In the genomic region with DNA sequence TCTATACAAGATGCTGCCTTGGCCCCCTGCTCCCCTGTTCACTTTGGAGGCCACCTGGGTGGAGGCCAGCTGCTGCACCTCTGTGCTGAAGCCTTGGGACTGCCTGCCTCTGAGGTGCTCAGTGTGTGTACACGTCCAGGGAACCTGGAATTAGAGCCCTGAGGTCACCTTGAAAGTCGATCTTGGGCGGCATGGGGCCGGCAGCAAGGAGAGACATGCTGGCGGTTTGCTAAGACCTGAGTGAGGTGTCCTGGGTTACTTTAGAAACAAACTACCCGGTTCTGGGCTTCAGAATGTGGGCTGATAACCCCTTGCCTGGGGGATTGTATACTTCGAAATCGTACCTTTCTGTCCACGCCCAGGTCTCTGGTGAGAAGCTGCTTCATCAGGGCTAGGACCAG, we compare ENCODE assay signal across 8 cellular contexts. TPM values are rescaled to one million over a fixed set of nuclear protein-coding genes. Genes with fewer than 3 reads are reported as not detected.
DNase-seq lines count a peak whose midpoint lies in the region; ATAC-seq, FAIRE-seq and TF ChIP-seq lines count a peak whose summit lies in the region.

No MANE protein-coding gene starts in this region.

- CTCF ChIA-PET in WTC11 (lab: Charles Lee), result interaction anchor here (0.5 to 5.2 kb wide), 23 partner anchors 14 to 260 kb away, joined by 3 to 84 read pairs (median 5); a partner anchor contains a TSS

- H3K4me1 ChIP-seq in DND-41 (ENCODE audit: insufficient read depth, low read length), result peaks cover 27% of the 10 kb centered on the region
- H3K4me1 ChIP-seq in psoas muscle, result peaks cover 37% of the 10 kb centered on the region
- peaks cover 15% of the 10 kb centered on the region for H3K4me1 ChIP-seq in foreskin keratinocyte

- peaks cover 25% of the 10 kb centered on the region for H3K36me3 Mint-ChIP-seq in WTC11

- H3K4me2 ChIP-seq in DND-41 (ENCODE audit: insufficient read depth, low read length), result no peak overlapping the region

- no peaks in the 10 kb centered on the region for H3K27me3 Mint-ChIP-seq in WTC11 (ENCODE audit: low read depth)

- H2AFZ ChIP-seq in DND-41 (ENCODE audit: low read depth, low read length), result no peak overlapping the region

- H3K27me3 ChIP-seq in DND-41 (ENCODE audit: insufficient read depth, low read length, poor library complexity), result no peaks in the 10 kb centered on the region
- H3K27me3 ChIP-seq in psoas muscle (ENCODE audit: insufficient read depth in 3 of 3, low read length in 2 of 3), result no peaks in the 10 kb centered on the region
- H3K27me3 ChIP-seq in foreskin keratinocyte, result no peaks in the 10 kb centered on the region

- H3K9me3 Mint-ChIP-seq in WTC11, result no peaks in the 10 kb centered on the region

- TF ChIP-seq POLR2A in GM12892 (IDR thresholded peaks at IDR 0.05; ENCODE audit: low read depth, low read length), result no peak

- no peak overlapping the region for H3K9ac ChIP-seq in DND-41 (ENCODE audit: low read depth, low read length)

- H3K79me2 ChIP-seq in DND-41 (ENCODE audit: insufficient read depth, low read length), result peaks cover 89% of the 10 kb centered on the region

- H3K36me3 ChIP-seq in DND-41 (ENCODE audit: insufficient read depth, low read length) (peaks cover 75% of the 10 kb centered on the region), psoas muscle (ENCODE audit: insufficient read depth in 1 of 2, low read depth in 1 of 2) (peaks cover 0 to 24% of the 10 kb centered on the region in 2 donors)

- ATAC-seq in DND-41 (ENCODE audit: insufficient read depth, low read depth) (no peak), WTC11 (no peak), psoas muscle (peak; percentile 34 to 50 (median 42)), foreskin keratinocyte (no peak)

- H3K4me3 Mint-ChIP-seq in WTC11, result no peak overlapping the region

- H3K4me3 ChIP-seq in DND-41 (ENCODE audit: low read depth in 1 of 2, low read length in 2 of 2) (no peak overlapping the region), psoas muscle (peak overlapping the region; percentile 5)

- intact Hi-C loops in psoas muscle (cut with DNase I), result loop anchor here (1.0 to 5.0 kb wide), 3 partner anchors 108 to 123 kb away; no protein-coding TSS in a partner anchor

- no peak for DNase-seq in DND-41
- no peak for DNase-seq in WTC11 (ENCODE audit: low spot score)
- DNase-seq in glomerular visceral epithelial cell (ENCODE audit: extremely low spot score), result peak; percentile 15
- peak in 1 of 2 donors; percentile 61 for DNase-seq in psoas muscle
- no peak for DNase-seq in foreskin keratinocyte
- DNase-seq in GM12892 (ENCODE audit: insufficient read length), result no peak
- no peak for DNase-seq in UCSD-AML1 (lab: John Stamatoyannopoulos, UW; ENCODE audit: unreplicated experiment)
- DNase-seq in NCI-H2227 treated with DMSO at 0.1 percent for 48 hours (lab: John Stamatoyannopoulos, UW), result no peak

- TF ChIP-seq CTCF in DND-41 (IDR thresholded peaks at IDR 0.05; ENCODE audit: borderline replicate concordance, extremely low read depth, low read length, poor library complexity, severe bottlenecking) (no peak), WTC11 (IDR thresholded peaks at IDR 0.05) (no peak), psoas muscle (IDR thresholded peaks at IDR 0.05) (no peak), foreskin keratinocyte (conservative IDR thresholded peaks at IDR 0.05) (no peak)

- 38 to 51% (median 50%) methylated on average over 9 of the region's 9 CpGs for WGBS in psoas muscle, 3 donors

- POLR2A ChIA-PET in WTC11 (lab: Charles Lee), result interaction anchor here (0.9 to 2.2 kb wide), 2 partner anchors 85 to 104 kb away, joined by 4 to 8 read pairs; a partner anchor contains a TSS

- H3K9me3 ChIP-seq in DND-41 (ENCODE audit: insufficient read depth, low read length, severe bottlenecking) (no peaks in the 10 kb centered on the region), psoas muscle (no peaks in the 10 kb centered on the region)

- H3K27ac ChIP-seq in DND-41 (ENCODE audit: low read length) (peak overlapping the region; percentile 42; the same call in 1 of the 2 replicates), psoas muscle (peak overlapping the region; percentile 67), foreskin keratinocyte (no peak overlapping the region)

- peaks cover 88% of the 10 kb centered on the region for H4K20me1 ChIP-seq in DND-41 (ENCODE audit: insufficient read depth, low read length)

- H3K4me1 Mint-ChIP-seq in WTC11, result peaks cover 50% of the 10 kb centered on the region

- peak overlapping the region; percentile 99 for H3K27ac Mint-ChIP-seq in WTC11

- no peak for FAIRE-seq in GM12892 (lab: Jason Lieb, UNC)

TF ChIP-seq in WTC11, 78 proteins besides CTCF, POLR2A, EP300 and RAD21 (continues in another document):
- TF ChIP-seq, protein P1, sequence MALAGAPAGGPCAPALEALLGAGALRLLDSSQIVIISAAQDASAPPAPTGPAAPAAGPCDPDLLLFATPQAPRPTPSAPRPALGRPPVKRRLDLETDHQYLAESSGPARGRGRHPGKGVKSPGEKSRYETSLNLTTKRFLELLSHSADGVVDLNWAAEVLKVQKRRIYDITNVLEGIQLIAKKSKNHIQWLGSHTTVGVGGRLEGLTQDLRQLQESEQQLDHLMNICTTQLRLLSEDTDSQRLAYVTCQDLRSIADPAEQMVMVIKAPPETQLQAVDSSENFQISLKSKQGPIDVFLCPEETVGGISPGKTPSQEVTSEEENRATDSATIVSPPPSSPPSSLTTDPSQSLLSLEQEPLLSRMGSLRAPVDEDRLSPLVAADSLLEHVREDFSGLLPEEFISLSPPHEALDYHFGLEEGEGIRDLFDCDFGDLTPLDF (CRISPR knock-in tag; IDR thresholded peaks at IDR 0.05), result no peak
- TF ChIP-seq, protein P2, sequence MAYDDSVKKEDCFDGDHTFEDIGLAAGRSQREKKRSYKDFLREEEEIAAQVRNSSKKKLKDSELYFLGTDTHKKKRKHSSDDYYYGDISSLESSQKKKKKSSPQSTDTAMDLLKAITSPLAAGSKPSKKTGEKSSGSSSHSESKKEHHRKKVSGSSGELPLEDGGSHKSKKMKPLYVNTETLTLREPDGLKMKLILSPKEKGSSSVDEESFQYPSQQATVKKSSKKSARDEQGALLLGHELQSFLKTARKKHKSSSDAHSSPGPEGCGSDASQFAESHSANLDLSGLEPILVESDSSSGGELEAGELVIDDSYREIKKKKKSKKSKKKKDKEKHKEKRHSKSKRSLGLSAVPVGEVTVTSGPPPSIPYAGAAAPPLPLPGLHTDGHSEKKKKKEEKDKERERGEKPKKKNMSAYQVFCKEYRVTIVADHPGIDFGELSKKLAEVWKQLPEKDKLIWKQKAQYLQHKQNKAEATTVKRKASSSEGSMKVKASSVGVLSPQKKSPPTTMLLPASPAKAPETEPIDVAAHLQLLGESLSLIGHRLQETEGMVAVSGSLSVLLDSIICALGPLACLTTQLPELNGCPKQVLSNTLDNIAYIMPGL (CRISPR knock-in tag; IDR thresholded peaks at IDR 0.05), result no peak
- TF ChIP-seq, protein P3, sequence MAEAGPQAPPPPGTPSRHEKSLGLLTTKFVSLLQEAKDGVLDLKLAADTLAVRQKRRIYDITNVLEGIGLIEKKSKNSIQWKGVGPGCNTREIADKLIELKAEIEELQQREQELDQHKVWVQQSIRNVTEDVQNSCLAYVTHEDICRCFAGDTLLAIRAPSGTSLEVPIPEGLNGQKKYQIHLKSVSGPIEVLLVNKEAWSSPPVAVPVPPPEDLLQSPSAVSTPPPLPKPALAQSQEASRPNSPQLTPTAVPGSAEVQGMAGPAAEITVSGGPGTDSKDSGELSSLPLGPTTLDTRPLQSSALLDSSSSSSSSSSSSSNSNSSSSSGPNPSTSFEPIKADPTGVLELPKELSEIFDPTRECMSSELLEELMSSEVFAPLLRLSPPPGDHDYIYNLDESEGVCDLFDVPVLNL (CRISPR knock-in tag; IDR thresholded peaks at IDR 0.05; ENCODE audit: borderline replicate concordance, low read depth), result no peak

RNA-seq across cellular contexts. Expression of a gene that starts 25.5 kb away (rescaled TPM):
- total RNA-seq in WTC11 (2021), result 4.7 to 7.8 TPM (median 7.7 TPM) in 3 replicates
- 1 to 10 TPM in 1 of 4 donors, under 1 TPM in 2, not detected in 1; 0.50 to 1.9 (median 0.62) TPM for total RNA-seq in psoas muscle
- polyA plus RNA-seq in psoas muscle, result 1 to 10 TPM in 2 of 3 donors, under 1 TPM in 1; 0.37 to 3.2 (median 1.4) TPM
- 0.44 and 0.53 TPM in 2 replicates for total RNA-seq in foreskin keratinocyte
- polyA plus RNA-seq in foreskin keratinocyte, result 0.34 and 0.38 TPM in 2 replicates
- 0.45 TPM for polyA plus RNA-seq in GM12892 (2012; ENCODE audit: missing spikeins)

RNA-seq across cellular contexts. Expression of a gene that starts 26.2 kb away (rescaled TPM):
- total RNA-seq in WTC11 (2021), result 519 to 568 TPM (median 552 TPM) in 3 replicates
- 100 to 1,000 TPM; 438 to 648 (median 574) TPM for total RNA-seq in psoas muscle
- polyA plus RNA-seq in psoas muscle, result 100 to 1,000 TPM; 274 to 597 (median 487) TPM
- total RNA-seq in foreskin keratinocyte, result 260 and 261 TPM in 2 replicates
- 259 and 301 TPM in 2 replicates for polyA plus RNA-seq in foreskin keratinocyte
- 311 TPM for polyA plus RNA-seq in GM12892 (2012; ENCODE audit: missing spikeins)

RNA-seq across cellular contexts. Expression of a gene that starts 38.9 kb away (rescaled TPM):
- total RNA-seq in WTC11 (2021), result 10.2 to 11.9 TPM (median 11.1 TPM) in 3 replicates
- 1 to 10 TPM; 1.1 to 2.4 (median 1.3) TPM for total RNA-seq in psoas muscle
- polyA plus RNA-seq in psoas muscle, result 1 to 10 TPM in 2 of 3 donors, under 1 TPM in 1; 1.00 to 2.9 (median 1.4) TPM
- total RNA-seq in foreskin keratinocyte, result 0.35 and 0.51 TPM in 2 replicates
- polyA plus RNA-seq in foreskin keratinocyte, result 0.65 and 0.66 TPM in 2 replicates
- polyA plus RNA-seq in GM12892 (2012; ENCODE audit: missing spikeins), result 5.1 TPM

RNA-seq across cellular contexts. Expression of a gene that starts 48.3 kb away (rescaled TPM):
- 7.9 to 10.6 TPM (median 10.1 TPM) in 3 replicates for total RNA-seq in WTC11 (2021)
- not detected for total RNA-seq in psoas muscle
- polyA plus RNA-seq in psoas muscle, result under 1 TPM in 1 of 3 donors, not detected in 2; 0.03 TPM
- total RNA-seq in foreskin keratinocyte, result 0.21 and 0.24 TPM in 2 replicates
- polyA plus RNA-seq in foreskin keratinocyte, result 0.08 and 0.12 TPM in 2 replicates
- polyA plus RNA-seq in GM12892 (2012; ENCODE audit: missing spikeins), result 0.08 TPM

Comparison
In these comparisons a context has a peak if more than half of its experiments do, and no peak if none do; other contexts are left out.
1. ATAC-seq: peak in psoas muscle (4 of 4); none in DND-41 (single experiment), WTC11 (single experiment) and foreskin keratinocyte (single experiment).